Comparison of ENCODE assay signal across 24 cellular contexts in genomic region chr5:7169240-7169878, GRCh38.
DNase-seq lines count a peak whose midpoint lies in the region; ATAC-seq and TF ChIP-seq lines count a peak whose summit lies in the region.
"Had no signal": no experiment of that assay in that cellular context is flagged by ENCODE, and none has a peak within 500 bp of the region (broad histone marks: within the 10 kb centered on the region; RNA-seq: fewer than 3 reads in every experiment).

No MANE protein-coding gene starts in this region.

- TF ChIP-seq CTCF in WTC11 (IDR thresholded peaks at IDR 0.05) = no peak

- no peak overlapping the region for H3K27ac Mint-ChIP-seq in WTC11
- H3K27ac Mint-ChIP-seq: CD4-positive, alpha-beta T cell had no signal

- no peak overlapping the region for H3K27ac ChIP-seq in trophoblast cell (ENCODE audit: low read depth, low read length)
- H3K27ac ChIP-seq: 22Rv1, BLaER1, GM23248, SK-N-MC had no signal

- ATAC-seq in WTC11 = peak; percentile 84
- ATAC-seq in esophagus mucosa = peak; percentile 98
- ATAC-seq: HepG2, K562 had no signal

- no peak overlapping the region for H3K18ac ChIP-seq in trophoblast cell (ENCODE audit: low read length)

- DNase-seq in DMS53 (lab: John Stamatoyannopoulos, UW) = peak; percentile 32
- DNase-seq in DMS53 treated with DMSO at 0.1 percent for 48 hours (lab: John Stamatoyannopoulos, UW; ENCODE audit: unreplicated experiment) = no peak
- DNase-seq in WTC11 (ENCODE audit: low spot score) = no peak
- peak; percentile 31 to 65 for DNase-seq in trophoblast cell
- DNase-seq in NCI-H1417 (lab: John Stamatoyannopoulos, UW) = no peak
- DNase-seq in activated CD4-positive, CD25-positive, alpha-beta regulatory T cell (lab: John Stamatoyannopoulos, UW) = no peak
- no peak for DNase-seq in NCI-H128 (lab: John Stamatoyannopoulos, UW; ENCODE audit: unreplicated experiment)
- DNase-seq: ACHN; CD4-positive, alpha-beta T cell; COR-L47; DND-41; GM23248; MG63; NCI-H1436; NCI-H2029 treated with DMSO at 0.1 percent for 48 hours; NCI-H226; NCI-H524; SHP77 treated with DMSO at 0.1 percent for 48 hours had no signal

- H3K4me1 Mint-ChIP-seq in WTC11 = peaks cover 25% of the 10 kb centered on the region

- H3K4me3 ChIP-seq in trophoblast cell (ENCODE audit: low read depth, low read length) = no peak overlapping the region
- H3K4me3 ChIP-seq: BLaER1, GM23248, K562, MG63, SK-N-MC had no signal

- no peaks in the 10 kb centered on the region for H3K36me3 ChIP-seq in trophoblast cell (ENCODE audit: control insufficient read depth in 1 of 2, insufficient read depth in 2 of 2, low read length in 2 of 2)
- H3K36me3 ChIP-seq: BLaER1, MG63 had no signal

- H3K9me3 Mint-ChIP-seq in WTC11 = peaks cover 13% of the 10 kb centered on the region
- H3K9me3 Mint-ChIP-seq: CD4-positive, alpha-beta T cell had no signal

- no peaks in the 10 kb centered on the region for H3K4me1 ChIP-seq in trophoblast cell (ENCODE audit: control insufficient read depth in 1 of 2, insufficient read depth in 2 of 2, low read length in 2 of 2)
- H3K4me1 ChIP-seq: BLaER1 had no signal

- H3K4me2 ChIP-seq in trophoblast cell (ENCODE audit: low read length) = no peak overlapping the region
- H3K4me2 ChIP-seq: BLaER1 had no signal

- no peak overlapping the region for H2BK120ac ChIP-seq in trophoblast cell (ENCODE audit: insufficient read depth, low read length, poor library complexity)

- no peak overlapping the region for H3K23ac ChIP-seq in trophoblast cell (ENCODE audit: low read length)

- H4K12ac ChIP-seq in trophoblast cell (ENCODE audit: low read depth, low read length) = no peak overlapping the region

- H2AFZ ChIP-seq in trophoblast cell (ENCODE audit: insufficient read depth, low read length, poor library complexity) = no peak overlapping the region
- H2AFZ ChIP-seq: GM23248 had no signal

- H3K9ac ChIP-seq in trophoblast cell (ENCODE audit: low read length) = no peak overlapping the region
- H3K9ac ChIP-seq: BLaER1, GM23248 had no signal

- no peaks in the 10 kb centered on the region for H3K79me2 ChIP-seq in trophoblast cell (ENCODE audit: control insufficient read depth, insufficient read depth, low read length, poor library complexity)

- H4K91ac ChIP-seq in trophoblast cell (ENCODE audit: low read depth, low read length) = no peak overlapping the region

- peaks cover 6% of the 10 kb centered on the region for H3K36me3 Mint-ChIP-seq in WTC11

- H2AK5ac ChIP-seq in trophoblast cell (ENCODE audit: low read length) = no peak overlapping the region

- H3K27me3 Mint-ChIP-seq in WTC11 (ENCODE audit: low read depth) = no peaks in the 10 kb centered on the region
- H3K27me3 Mint-ChIP-seq: CD4-positive, alpha-beta T cell had no signal

- H3K27me3 ChIP-seq in trophoblast cell (ENCODE audit: insufficient read depth, low read length) = no peaks in the 10 kb centered on the region
- H3K27me3 ChIP-seq: BLaER1, MG63 had no signal

- H2BK5ac ChIP-seq in trophoblast cell (ENCODE audit: low read depth, low read length, poor library complexity) = no peak overlapping the region

- H4K8ac ChIP-seq in trophoblast cell (ENCODE audit: low read depth, low read length) = no peak overlapping the region

- no peak overlapping the region for H2BK12ac ChIP-seq in trophoblast cell (ENCODE audit: low read length)

- CTCF ChIA-PET in WTC11 (lab: Charles Lee) = interaction anchor here (0.8 to 1.2 kb wide), 2 partner anchors 11 to 350 kb away, joined by 3 read pairs; no protein-coding TSS in a partner anchor

- POLR2A ChIA-PET in WTC11 (lab: Charles Lee) = no interaction called here

- no CpG with 5 or more reads among the region's 4 CpGs for WGBS in trophoblast cell (ENCODE audit: extremely low coverage, insufficient coverage, insufficient read length)

- no peak overlapping the region for H3K4ac ChIP-seq in trophoblast cell (ENCODE audit: low read depth, low read length)

- no peaks in the 10 kb centered on the region for H3K79me1 ChIP-seq in trophoblast cell (ENCODE audit: low read length)

- H3K4me3 Mint-ChIP-seq in WTC11 = no peak overlapping the region
- H3K4me3 Mint-ChIP-seq: CD4-positive, alpha-beta T cell had no signal

- no peak overlapping the region for H3K14ac ChIP-seq in trophoblast cell (ENCODE audit: low read length)

- H3K9me3 ChIP-seq in trophoblast cell (ENCODE audit: insufficient read depth, low read depth, low read length) = no peaks in the 10 kb centered on the region
- H3K9me3 ChIP-seq: BLaER1 had no signal

TF ChIP-seq in WTC11, 78 proteins besides CTCF, POLR2A, EP300 and RAD21:
- TF ChIP-seq, protein P1, sequence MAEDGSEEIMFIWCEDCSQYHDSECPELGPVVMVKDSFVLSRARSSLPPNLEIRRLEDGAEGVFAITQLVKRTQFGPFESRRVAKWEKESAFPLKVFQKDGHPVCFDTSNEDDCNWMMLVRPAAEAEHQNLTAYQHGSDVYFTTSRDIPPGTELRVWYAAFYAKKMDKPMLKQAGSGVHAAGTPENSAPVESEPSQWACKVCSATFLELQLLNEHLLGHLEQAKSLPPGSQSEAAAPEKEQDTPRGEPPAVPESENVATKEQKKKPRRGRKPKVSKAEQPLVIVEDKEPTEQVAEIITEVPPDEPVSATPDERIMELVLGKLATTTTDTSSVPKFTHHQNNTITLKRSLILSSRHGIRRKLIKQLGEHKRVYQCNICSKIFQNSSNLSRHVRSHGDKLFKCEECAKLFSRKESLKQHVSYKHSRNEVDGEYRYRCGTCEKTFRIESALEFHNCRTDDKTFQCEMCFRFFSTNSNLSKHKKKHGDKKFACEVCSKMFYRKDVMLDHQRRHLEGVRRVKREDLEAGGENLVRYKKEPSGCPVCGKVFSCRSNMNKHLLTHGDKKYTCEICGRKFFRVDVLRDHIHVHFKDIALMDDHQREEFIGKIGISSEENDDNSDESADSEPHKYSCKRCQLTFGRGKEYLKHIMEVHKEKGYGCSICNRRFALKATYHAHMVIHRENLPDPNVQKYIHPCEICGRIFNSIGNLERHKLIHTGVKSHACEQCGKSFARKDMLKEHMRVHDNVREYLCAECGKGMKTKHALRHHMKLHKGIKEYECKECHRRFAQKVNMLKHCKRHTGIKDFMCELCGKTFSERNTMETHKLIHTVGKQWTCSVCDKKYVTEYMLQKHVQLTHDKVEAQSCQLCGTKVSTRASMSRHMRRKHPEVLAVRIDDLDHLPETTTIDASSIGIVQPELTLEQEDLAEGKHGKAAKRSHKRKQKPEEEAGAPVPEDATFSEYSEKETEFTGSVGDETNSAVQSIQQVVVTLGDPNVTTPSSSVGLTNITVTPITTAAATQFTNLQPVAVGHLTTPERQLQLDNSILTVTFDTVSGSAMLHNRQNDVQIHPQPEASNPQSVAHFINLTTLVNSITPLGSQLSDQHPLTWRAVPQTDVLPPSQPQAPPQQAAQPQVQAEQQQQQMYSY (CRISPR knock-in tag; IDR thresholded peaks at IDR 0.05) = no peak
- no peak for TF ChIP-seq FOXP1 (CRISPR knock-in tag; IDR thresholded peaks at IDR 0.05; ENCODE audit: borderline replicate concordance)
- TF ChIP-seq ESRRA (CRISPR knock-in tag; IDR thresholded peaks at IDR 0.05; ENCODE audit: borderline replicate concordance) = no peak
- no peak for TF ChIP-seq NR3C1 (CRISPR knock-in tag; conservative IDR thresholded peaks at IDR 0.05; ENCODE audit: low read depth)
- TF ChIP-seq AFF4 (CRISPR knock-in tag; IDR thresholded peaks at IDR 0.05; ENCODE audit: borderline replicate concordance) = no peak
- TF ChIP-seq ZNF396 (CRISPR knock-in tag; IDR thresholded peaks at IDR 0.05; ENCODE audit: borderline replicate concordance) = no peak
- no peak for TF ChIP-seq ZNF263 (CRISPR knock-in tag; IDR thresholded peaks at IDR 0.05; ENCODE audit: low read depth)
- no peak for TF ChIP-seq ZMAT4 (CRISPR knock-in tag; IDR thresholded peaks at IDR 0.05)
- no peak for TF ChIP-seq FOXJ3 (CRISPR knock-in tag; IDR thresholded peaks at IDR 0.05; ENCODE audit: borderline replicate concordance)
- no peak for TF ChIP-seq TP53 (CRISPR knock-in tag; IDR thresholded peaks at IDR 0.05)
TF ChIP-seq in WTC11: peak in this region for 0.

Comparison
In these comparisons a context has a peak if more than half of its experiments do, and no peak if none do; other contexts are left out.
1. DNase-seq: peak in DMS53 (single experiment) and trophoblast cell (2 of 2); none in DMS53 treated with DMSO at 0.1 percent for 48 hours (single experiment), WTC11 (single experiment), NCI-H1417 (0 of 3), activated CD4-positive, CD25-positive, alpha-beta regulatory T cell (0 of 4) and NCI-H128 (single experiment).